ENCODE assay signal across 1 cellular context in the genomic region with DNA sequence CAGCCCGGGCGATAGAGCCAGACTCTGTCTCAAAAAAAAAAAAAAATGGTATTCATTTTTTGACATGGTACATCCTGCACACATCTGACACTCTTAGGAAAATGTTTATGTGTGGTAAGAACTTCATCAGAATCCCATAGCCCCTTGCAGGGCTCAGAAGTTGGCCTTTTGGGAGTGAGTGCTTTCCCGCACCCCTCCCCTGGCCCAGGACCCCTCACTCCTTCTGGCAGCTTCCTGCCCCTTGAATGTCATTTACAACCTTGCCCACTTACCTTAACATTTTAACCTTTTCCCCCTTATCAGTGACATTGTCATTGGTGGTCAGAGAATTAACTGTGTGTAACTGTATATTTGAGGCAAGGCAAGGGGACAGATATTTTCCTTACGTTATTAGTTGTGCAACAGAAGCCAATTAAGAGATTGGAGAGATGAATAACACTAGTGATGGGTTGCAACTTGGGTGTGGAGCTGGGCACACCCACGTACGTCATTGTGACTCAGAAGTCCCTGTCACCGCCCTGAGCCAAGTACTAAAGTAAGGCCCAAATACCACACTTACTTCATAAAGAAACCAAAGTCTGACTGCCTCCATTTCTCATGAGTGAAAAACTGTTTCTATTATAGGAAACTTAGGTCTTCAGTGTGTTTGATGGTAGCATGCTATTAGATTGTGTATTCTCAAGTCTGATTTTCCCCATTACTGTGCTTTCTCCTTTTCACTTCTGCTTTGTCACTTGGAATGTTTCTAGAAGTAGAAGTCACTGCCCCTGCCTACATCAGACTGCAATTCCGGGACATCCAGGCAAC.
TF ChIP-seq lines count a peak whose summit lies in the region.

No MANE protein-coding gene starts in this region.

TF ChIP-seq in GM12878, 131 proteins besides CTCF, POLR2A, EP300 and RAD21 (continues in another document):
- no peak for TF ChIP-seq POLR2AphosphoS2 (IDR thresholded peaks at IDR 0.05; ENCODE audit: low read depth, low read length)
- TF ChIP-seq MTA3 (IDR thresholded peaks at IDR 0.05; ENCODE audit: borderline replicate concordance, low read length): peak; percentile 60; the same call in 1 of the 2 replicates
- TF ChIP-seq ZNF207 (IDR thresholded peaks at IDR 0.05; ENCODE audit: borderline replicate concordance): peak; percentile 14; the same call in 1 of the 2 replicates
- TF ChIP-seq MTA2 (IDR thresholded peaks at IDR 0.05; ENCODE audit: low read depth): peak; percentile 97
- no peak; the same call in 1 of the 2 replicates for TF ChIP-seq RCOR1 (conservative IDR thresholded peaks at IDR 0.05; ENCODE audit: low read depth, low read length)
- TF ChIP-seq, protein P1, sequence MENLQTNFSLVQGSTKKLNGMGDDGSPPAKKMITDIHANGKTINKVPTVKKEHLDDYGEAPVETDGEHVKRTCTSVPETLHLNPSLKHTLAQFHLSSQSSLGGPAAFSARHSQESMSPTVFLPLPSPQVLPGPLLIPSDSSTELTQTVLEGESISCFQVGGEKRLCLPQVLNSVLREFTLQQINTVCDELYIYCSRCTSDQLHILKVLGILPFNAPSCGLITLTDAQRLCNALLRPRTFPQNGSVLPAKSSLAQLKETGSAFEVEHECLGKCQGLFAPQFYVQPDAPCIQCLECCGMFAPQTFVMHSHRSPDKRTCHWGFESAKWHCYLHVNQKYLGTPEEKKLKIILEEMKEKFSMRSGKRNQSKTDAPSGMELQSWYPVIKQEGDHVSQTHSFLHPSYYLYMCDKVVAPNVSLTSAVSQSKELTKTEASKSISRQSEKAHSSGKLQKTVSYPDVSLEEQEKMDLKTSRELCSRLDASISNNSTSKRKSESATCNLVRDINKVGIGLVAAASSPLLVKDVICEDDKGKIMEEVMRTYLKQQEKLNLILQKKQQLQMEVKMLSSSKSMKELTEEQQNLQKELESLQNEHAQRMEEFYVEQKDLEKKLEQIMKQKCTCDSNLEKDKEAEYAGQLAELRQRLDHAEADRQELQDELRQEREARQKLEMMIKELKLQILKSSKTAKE (IDR thresholded peaks at IDR 0.05; ENCODE audit: low read depth, poor library complexity, severe bottlenecking): peak; percentile 96
- TF ChIP-seq RBBP5 (conservative IDR thresholded peaks at IDR 0.05): peak; percentile 65; the same call in 1 of the 2 replicates
- no peak for TF ChIP-seq SUZ12 (IDR thresholded peaks at IDR 0.05; ENCODE audit: unreplicated experiment)
- 0 out of 2 replicates have a peak, but pooled peaks have one; percentile 52 for TF ChIP-seq TCF7 (IDR thresholded peaks at IDR 0.05; ENCODE audit: borderline replicate concordance)
- peak; percentile 95 for TF ChIP-seq RUNX3 (IDR thresholded peaks at IDR 0.05; ENCODE audit: low read length)
- TF ChIP-seq, protein P2, sequence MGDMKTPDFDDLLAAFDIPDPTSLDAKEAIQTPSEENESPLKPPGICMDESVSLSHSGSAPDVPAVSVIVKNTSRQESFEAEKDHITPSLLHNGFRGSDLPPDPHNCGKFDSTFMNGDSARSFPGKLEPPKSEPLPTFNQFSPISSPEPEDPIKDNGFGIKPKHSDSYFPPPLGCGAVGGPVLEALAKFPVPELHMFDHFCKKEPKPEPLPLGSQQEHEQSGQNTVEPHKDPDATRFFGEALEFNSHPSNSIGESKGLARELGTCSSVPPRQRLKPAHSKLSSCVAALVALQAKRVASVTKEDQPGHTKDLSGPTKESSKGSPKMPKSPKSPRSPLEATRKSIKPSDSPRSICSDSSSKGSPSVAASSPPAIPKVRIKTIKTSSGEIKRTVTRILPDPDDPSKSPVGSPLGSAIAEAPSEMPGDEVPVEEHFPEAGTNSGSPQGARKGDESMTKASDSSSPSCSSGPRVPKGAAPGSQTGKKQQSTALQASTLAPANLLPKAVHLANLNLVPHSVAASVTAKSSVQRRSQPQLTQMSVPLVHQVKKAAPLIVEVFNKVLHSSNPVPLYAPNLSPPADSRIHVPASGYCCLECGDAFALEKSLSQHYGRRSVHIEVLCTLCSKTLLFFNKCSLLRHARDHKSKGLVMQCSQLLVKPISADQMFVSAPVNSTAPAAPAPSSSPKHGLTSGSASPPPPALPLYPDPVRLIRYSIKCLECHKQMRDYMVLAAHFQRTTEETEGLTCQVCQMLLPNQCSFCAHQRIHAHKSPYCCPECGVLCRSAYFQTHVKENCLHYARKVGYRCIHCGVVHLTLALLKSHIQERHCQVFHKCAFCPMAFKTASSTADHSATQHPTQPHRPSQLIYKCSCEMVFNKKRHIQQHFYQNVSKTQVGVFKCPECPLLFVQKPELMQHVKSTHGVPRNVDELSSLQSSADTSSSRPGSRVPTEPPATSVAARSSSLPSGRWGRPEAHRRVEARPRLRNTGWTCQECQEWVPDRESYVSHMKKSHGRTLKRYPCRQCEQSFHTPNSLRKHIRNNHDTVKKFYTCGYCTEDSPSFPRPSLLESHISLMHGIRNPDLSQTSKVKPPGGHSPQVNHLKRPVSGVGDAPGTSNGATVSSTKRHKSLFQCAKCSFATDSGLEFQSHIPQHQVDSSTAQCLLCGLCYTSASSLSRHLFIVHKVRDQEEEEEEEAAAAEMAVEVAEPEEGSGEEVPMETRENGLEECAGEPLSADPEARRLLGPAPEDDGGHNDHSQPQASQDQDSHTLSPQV (IDR thresholded peaks at IDR 0.05): peak; percentile 91; the same call in 1 of the 2 replicates
- TF ChIP-seq CREB1 (IDR thresholded peaks at IDR 0.05; ENCODE audit: low read depth): peak; percentile 97
- peak; percentile 58 for TF ChIP-seq BMI1 (IDR thresholded peaks at IDR 0.05; ENCODE audit: borderline replicate concordance)
- TF ChIP-seq CREM (IDR thresholded peaks at IDR 0.05; ENCODE audit: low read depth): peak; percentile 96
- peak; percentile 84 for TF ChIP-seq PAX5 (IDR thresholded peaks at IDR 0.05; ENCODE audit: borderline replicate concordance, low read depth, low read length)
- TF ChIP-seq SUPT20H (IDR thresholded peaks at IDR 0.05; ENCODE audit: borderline replicate concordance, control insufficient read depth, low read depth, low read length): no peak
- TF ChIP-seq, protein P3, sequence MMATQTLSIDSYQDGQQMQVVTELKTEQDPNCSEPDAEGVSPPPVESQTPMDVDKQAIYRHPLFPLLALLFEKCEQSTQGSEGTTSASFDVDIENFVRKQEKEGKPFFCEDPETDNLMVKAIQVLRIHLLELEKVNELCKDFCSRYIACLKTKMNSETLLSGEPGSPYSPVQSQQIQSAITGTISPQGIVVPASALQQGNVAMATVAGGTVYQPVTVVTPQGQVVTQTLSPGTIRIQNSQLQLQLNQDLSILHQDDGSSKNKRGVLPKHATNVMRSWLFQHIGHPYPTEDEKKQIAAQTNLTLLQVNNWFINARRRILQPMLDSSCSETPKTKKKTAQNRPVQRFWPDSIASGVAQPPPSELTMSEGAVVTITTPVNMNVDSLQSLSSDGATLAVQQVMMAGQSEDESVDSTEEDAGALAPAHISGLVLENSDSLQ (IDR thresholded peaks at IDR 0.05): peak; percentile 61
- no peak for TF ChIP-seq SMAD5 (IDR thresholded peaks at IDR 0.05; ENCODE audit: low read depth)
- TF ChIP-seq ESRRA (IDR thresholded peaks at IDR 0.05; ENCODE audit: low read length): no peak
- TF ChIP-seq, protein P4, sequence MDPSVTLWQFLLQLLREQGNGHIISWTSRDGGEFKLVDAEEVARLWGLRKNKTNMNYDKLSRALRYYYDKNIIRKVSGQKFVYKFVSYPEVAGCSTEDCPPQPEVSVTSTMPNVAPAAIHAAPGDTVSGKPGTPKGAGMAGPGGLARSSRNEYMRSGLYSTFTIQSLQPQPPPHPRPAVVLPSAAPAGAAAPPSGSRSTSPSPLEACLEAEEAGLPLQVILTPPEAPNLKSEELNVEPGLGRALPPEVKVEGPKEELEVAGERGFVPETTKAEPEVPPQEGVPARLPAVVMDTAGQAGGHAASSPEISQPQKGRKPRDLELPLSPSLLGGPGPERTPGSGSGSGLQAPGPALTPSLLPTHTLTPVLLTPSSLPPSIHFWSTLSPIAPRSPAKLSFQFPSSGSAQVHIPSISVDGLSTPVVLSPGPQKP (IDR thresholded peaks at IDR 0.05; ENCODE audit: low read depth, low read length): no peak
- TF ChIP-seq BRCA1 (IDR thresholded peaks at IDR 0.05; ENCODE audit: low read depth, low read length): no peak
- peak; percentile 95 for TF ChIP-seq ZBED1 (IDR thresholded peaks at IDR 0.05; ENCODE audit: borderline replicate concordance)
- TF ChIP-seq PAX8 (IDR thresholded peaks at IDR 0.05): peak; percentile 67; the same call in 1 of the 2 replicates
- 0 out of 2 replicates have a peak, but pooled peaks have one; percentile 58 for TF ChIP-seq CBX5 (IDR thresholded peaks at IDR 0.05; ENCODE audit: low read depth)
- TF ChIP-seq, protein P5, sequence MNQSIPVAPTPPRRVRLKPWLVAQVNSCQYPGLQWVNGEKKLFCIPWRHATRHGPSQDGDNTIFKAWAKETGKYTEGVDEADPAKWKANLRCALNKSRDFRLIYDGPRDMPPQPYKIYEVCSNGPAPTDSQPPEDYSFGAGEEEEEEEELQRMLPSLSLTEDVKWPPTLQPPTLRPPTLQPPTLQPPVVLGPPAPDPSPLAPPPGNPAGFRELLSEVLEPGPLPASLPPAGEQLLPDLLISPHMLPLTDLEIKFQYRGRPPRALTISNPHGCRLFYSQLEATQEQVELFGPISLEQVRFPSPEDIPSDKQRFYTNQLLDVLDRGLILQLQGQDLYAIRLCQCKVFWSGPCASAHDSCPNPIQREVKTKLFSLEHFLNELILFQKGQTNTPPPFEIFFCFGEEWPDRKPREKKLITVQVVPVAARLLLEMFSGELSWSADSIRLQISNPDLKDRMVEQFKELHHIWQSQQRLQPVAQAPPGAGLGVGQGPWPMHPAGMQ (IDR thresholded peaks at IDR 0.05; ENCODE audit: borderline replicate concordance): no peak
- TF ChIP-seq FOXK2 (IDR thresholded peaks at IDR 0.05): no peak
- TF ChIP-seq, protein P6, sequence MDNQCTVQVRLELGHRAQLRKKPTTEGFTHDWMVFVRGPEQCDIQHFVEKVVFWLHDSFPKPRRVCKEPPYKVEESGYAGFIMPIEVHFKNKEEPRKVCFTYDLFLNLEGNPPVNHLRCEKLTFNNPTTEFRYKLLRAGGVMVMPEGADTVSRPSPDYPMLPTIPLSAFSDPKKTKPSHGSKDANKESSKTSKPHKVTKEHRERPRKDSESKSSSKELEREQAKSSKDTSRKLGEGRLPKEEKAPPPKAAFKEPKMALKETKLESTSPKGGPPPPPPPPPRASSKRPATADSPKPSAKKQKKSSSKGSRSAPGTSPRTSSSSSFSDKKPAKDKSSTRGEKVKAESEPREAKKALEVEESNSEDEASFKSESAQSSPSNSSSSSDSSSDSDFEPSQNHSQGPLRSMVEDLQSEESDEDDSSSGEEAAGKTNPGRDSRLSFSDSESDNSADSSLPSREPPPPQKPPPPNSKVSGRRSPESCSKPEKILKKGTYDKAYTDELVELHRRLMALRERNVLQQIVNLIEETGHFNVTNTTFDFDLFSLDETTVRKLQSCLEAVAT (IDR thresholded peaks at IDR 0.05): peak; percentile 28; the same call in 1 of the 2 replicates
- peak; percentile 63 for TF ChIP-seq SMAD1 (IDR thresholded peaks at IDR 0.05; ENCODE audit: low read depth, partially characterized antibody)
- no peak for TF ChIP-seq KLF5 (IDR thresholded peaks at IDR 0.05; ENCODE audit: partially characterized antibody)
- TF ChIP-seq ETV6 (conservative IDR thresholded peaks at IDR 0.05 in 1 of 2, IDR thresholded peaks at IDR 0.05 in 1 of 2; ENCODE audit: borderline replicate concordance in 1 of 2, low read depth in 1 of 2): peak in 1 of 2 experiments; percentile 69; a peak in 2 of 4 replicates
- peak; percentile 86 for TF ChIP-seq EED (IDR thresholded peaks at IDR 0.05; ENCODE audit: low read depth)
- TF ChIP-seq LARP7 (IDR thresholded peaks at IDR 0.05): no peak
- peak; percentile 83; the same call in 1 of the 2 replicates for TF ChIP-seq FOXM1 (IDR thresholded peaks at IDR 0.05; ENCODE audit: low read depth, low read length)
- peak; percentile 98 for TF ChIP-seq MEF2A (IDR thresholded peaks at IDR 0.05; ENCODE audit: insufficient read depth, low read depth, low read length)
- TF ChIP-seq, protein P7, sequence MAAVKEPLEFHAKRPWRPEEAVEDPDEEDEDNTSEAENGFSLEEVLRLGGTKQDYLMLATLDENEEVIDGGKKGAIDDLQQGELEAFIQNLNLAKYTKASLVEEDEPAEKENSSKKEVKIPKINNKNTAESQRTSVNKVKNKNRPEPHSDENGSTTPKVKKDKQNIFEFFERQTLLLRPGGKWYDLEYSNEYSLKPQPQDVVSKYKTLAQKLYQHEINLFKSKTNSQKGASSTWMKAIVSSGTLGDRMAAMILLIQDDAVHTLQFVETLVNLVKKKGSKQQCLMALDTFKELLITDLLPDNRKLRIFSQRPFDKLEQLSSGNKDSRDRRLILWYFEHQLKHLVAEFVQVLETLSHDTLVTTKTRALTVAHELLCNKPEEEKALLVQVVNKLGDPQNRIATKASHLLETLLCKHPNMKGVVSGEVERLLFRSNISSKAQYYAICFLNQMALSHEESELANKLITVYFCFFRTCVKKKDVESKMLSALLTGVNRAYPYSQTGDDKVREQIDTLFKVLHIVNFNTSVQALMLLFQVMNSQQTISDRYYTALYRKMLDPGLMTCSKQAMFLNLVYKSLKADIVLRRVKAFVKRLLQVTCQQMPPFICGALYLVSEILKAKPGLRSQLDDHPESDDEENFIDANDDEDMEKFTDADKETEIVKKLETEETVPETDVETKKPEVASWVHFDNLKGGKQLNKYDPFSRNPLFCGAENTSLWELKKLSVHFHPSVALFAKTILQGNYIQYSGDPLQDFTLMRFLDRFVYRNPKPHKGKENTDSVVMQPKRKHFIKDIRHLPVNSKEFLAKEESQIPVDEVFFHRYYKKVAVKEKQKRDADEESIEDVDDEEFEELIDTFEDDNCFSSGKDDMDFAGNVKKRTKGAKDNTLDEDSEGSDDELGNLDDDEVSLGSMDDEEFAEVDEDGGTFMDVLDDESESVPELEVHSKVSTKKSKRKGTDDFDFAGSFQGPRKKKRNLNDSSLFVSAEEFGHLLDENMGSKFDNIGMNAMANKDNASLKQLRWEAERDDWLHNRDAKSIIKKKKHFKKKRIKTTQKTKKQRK (IDR thresholded peaks at IDR 0.05; ENCODE audit: low read depth, low read length): no peak
- TF ChIP-seq NFIC (IDR thresholded peaks at IDR 0.05; ENCODE audit: low read depth, low read length): peak; percentile 90
- TF ChIP-seq ASH2L (IDR thresholded peaks at IDR 0.05; ENCODE audit: borderline replicate concordance, low read depth): no peak
- peak; percentile 33; the same call in 1 of the 2 replicates for TF ChIP-seq NR2C1 (IDR thresholded peaks at IDR 0.05)
- peak; percentile 91; the same call in 1 of the 2 replicates for TF ChIP-seq TBL1XR1 (IDR thresholded peaks at IDR 0.05; ENCODE audit: low read depth, low read length)
- TF ChIP-seq SP1 (IDR thresholded peaks at IDR 0.05; ENCODE audit: low read depth, low read length): peak; percentile 29
- TF ChIP-seq RAD51 (IDR thresholded peaks at IDR 0.05): no peak; the same call in 1 of the 2 replicates
- peak; percentile 48; the same call in 1 of the 2 replicates for TF ChIP-seq CBFB (IDR thresholded peaks at IDR 0.05; ENCODE audit: low read depth)
